In genomic region chr5:149448831-149449714, GRCh38 we compare ENCODE assay signal across 9 cellular contexts.
DNase-seq lines count a peak whose midpoint lies in the region; ATAC-seq and TF ChIP-seq lines count a peak whose summit lies in the region.
"Had no signal": no experiment of that assay in that cellular context is flagged by ENCODE, and none has a peak within 500 bp of the region (broad histone marks: within the 10 kb centered on the region; RNA-seq: fewer than 3 reads in every experiment).

No MANE protein-coding gene starts in this region.

- CTCF ChIA-PET in IMR-90 (lab: Yijun Ruan, JAX), result interaction anchor here (0.6 to 1.6 kb wide), 3 partner anchors 36 to 116 kb away, joined by 3 to 4 read pairs (median 3); no protein-coding TSS in a partner anchor

- BruUV-seq in IMR-90 (replicated peaks; lab: Mats Ljungman, UMichigan), result no TSS peak

- H4K5ac ChIP-seq in IMR-90 (ENCODE audit: low read depth, low read length), result peak overlapping the region; percentile 96

- H3K79me1 ChIP-seq in IMR-90 (ENCODE audit: low read depth in 1 of 2, low read length in 2 of 2), result peaks cover 2 to 51% of the 10 kb centered on the region in 2 experiments; a peak in 3 of 4 replicates
- no peaks in the 10 kb centered on the region for H3K79me1 ChIP-seq in mesenchymal stem cell (replicated peaks; ENCODE audit: low read length, poor library complexity, severe bottlenecking)

- DNase-seq in AG09319 (ENCODE audit: extremely low read depth, low read depth), result no peak
- no peak for DNase-seq in IMR-90
- DNase-seq in ascending aorta (ENCODE audit: low spot score in 2 of 2), result no peak
- DNase-seq in mesenchymal stem cell, result peak; percentile 46
- no peak for DNase-seq in NCI-H2171 treated with DMSO at 0.1 percent for 48 hours (lab: John Stamatoyannopoulos, UW)
- DNase-seq: stimulated activated naive B cell treated with anti-CD40 and anti-IgM and Interleukin-4, amounts not matched to agents 10 μg/mL and 1 μg/mL and 100 μg/mL, for 72 hours had no signal

- H3K27ac ChIP-seq in IMR-90 (ENCODE audit: insufficient read depth, low read length), result peak overlapping the region; percentile 90
- peak overlapping the region; percentile 88 to 91 for H3K27ac ChIP-seq in ascending aorta
- H3K27ac ChIP-seq in mesenchymal stem cell (ENCODE audit: low read length, poor library complexity, severe bottlenecking), result no peak overlapping the region

- H2BK120ac ChIP-seq in IMR-90 (ENCODE audit: low read depth, low read length) (peak overlapping the region; percentile 98), mesenchymal stem cell (ENCODE audit: low read depth, low read length) (peak overlapping the region; percentile 50)

- H3K18ac ChIP-seq in IMR-90 (ENCODE audit: low read depth, low read length) (peak overlapping the region; percentile 96), mesenchymal stem cell (ENCODE audit: low read depth in 1 of 2, low read length in 2 of 2) (peak overlapping the region; percentile 37 to 91)

- peak overlapping the region; percentile 94 for H2BK20ac ChIP-seq in IMR-90 (ENCODE audit: low read depth, low read length)

- peak overlapping the region; percentile 93 for H2AK9ac ChIP-seq in IMR-90 (replicated peaks; ENCODE audit: low read depth, low read length, poor library complexity)

- H3K36me3 ChIP-seq in IMR-90 (ENCODE audit: control insufficient read depth, insufficient read depth, low read length) (no peaks in the 10 kb centered on the region), ascending aorta (no peaks in the 10 kb centered on the region), mesenchymal stem cell (ENCODE audit: control insufficient read depth in 1 of 2, insufficient read depth in 2 of 2, low read depth in 1 of 2, low read length in 2 of 2) (no peaks in the 10 kb centered on the region)

- H4K8ac ChIP-seq in IMR-90 (ENCODE audit: low read depth in 2 of 2, low read length in 2 of 2) (peak overlapping the region; percentile 68 to 92; a peak in 3 of 4 replicates), mesenchymal stem cell (ENCODE audit: low read length) (peak overlapping the region; percentile 20)

- H3K4me2 ChIP-seq in IMR-90 (ENCODE audit: low read depth, low read length) (no peak overlapping the region), mesenchymal stem cell (ENCODE audit: low read length, poor library complexity, severe bottlenecking) (no peak overlapping the region)

- H3K4ac ChIP-seq in IMR-90 (ENCODE audit: low read depth, low read length) (peak overlapping the region; percentile 96), mesenchymal stem cell (ENCODE audit: low read depth in 1 of 2, low read length in 2 of 2) (peak overlapping the region in 1 of 2 experiments; percentile 44)

- no peak for TF ChIP-seq POLR2A in IMR-90 (IDR thresholded peaks at IDR 0.05; ENCODE audit: low read depth, low read length)

- H3K4me1 ChIP-seq in IMR-90 (ENCODE audit: control insufficient read depth, insufficient read depth, low read length), result peaks cover 41% of the 10 kb centered on the region
- H3K4me1 ChIP-seq in ascending aorta, result peaks cover 31 to 55% of the 10 kb centered on the region in 2 donors
- H3K4me1 ChIP-seq in mesenchymal stem cell (ENCODE audit: control insufficient read depth, insufficient read depth, low read depth, low read length), result peaks cover 35% of the 10 kb centered on the region

- POLR2A ChIA-PET in IMR-90 (lab: Charles Lee; ENCODE audit: unreplicated experiment), result no interaction called here

- peak; percentile 50 for TF ChIP-seq RAD21 in IMR-90 (IDR thresholded peaks at IDR 0.05; ENCODE audit: low read length)

- H3K9me3 ChIP-seq in IMR-90 (ENCODE audit: control insufficient read depth, insufficient read depth, low read length), result no peaks in the 10 kb centered on the region
- no peaks in the 10 kb centered on the region for H3K9me3 ChIP-seq in ascending aorta
- H3K9me3 ChIP-seq in mesenchymal stem cell (ENCODE audit: control insufficient read depth, low read length), result no peaks in the 10 kb centered on the region

- ATAC-seq in IMR-90 (ENCODE audit: low read depth), result no peak
- ATAC-seq in HG02571 (IDR thresholded peaks at IDR 0.05; ENCODE audit: unreplicated experiment), result no peak
- ATAC-seq in HG03108 (IDR thresholded peaks at IDR 0.05; ENCODE audit: unreplicated experiment), result no peak
- no peak for ATAC-seq in HG03439 (IDR thresholded peaks at IDR 0.05; ENCODE audit: unreplicated experiment)
- ATAC-seq: stimulated activated naive B cell treated with anti-CD40 and anti-IgM and Interleukin-4, amounts not matched to agents 10 μg/mL and 1 μg/mL and 100 μg/mL, for 72 hours had no signal

- H3K9me1 ChIP-seq in IMR-90 (ENCODE audit: insufficient read depth, low read length), result peaks cover 33% of the 10 kb centered on the region

- in situ Hi-C loops in IMR-90 (cut with MboI; ENCODE audit: low sequenced_read_pairs), result loop anchor here (5.0 kb wide), 1 partner anchor 38 kb away; no protein-coding TSS in a partner anchor

- 61% methylated on average over 3 of the region's 7 CpGs; no CpG with 5 or more reads in 1 of the 2 experiments for WGBS in IMR-90 (ENCODE audit: extremely low coverage in 2 of 2, insufficient read length in 1 of 2), 2 experiments
- WGBS in mesenchymal stem cell, result 84% methylated on average over 7 of the region's 7 CpGs

- H2BK15ac ChIP-seq in IMR-90 (ENCODE audit: low read depth, low read length) (peak overlapping the region; percentile 96; the same call in 2 of the 3 replicates), mesenchymal stem cell (ENCODE audit: low read depth, poor library complexity, severe bottlenecking) (peak overlapping the region; percentile 6)

- peak overlapping the region; percentile 51; the same call in 1 of the 2 replicates for H3K56ac ChIP-seq in IMR-90 (ENCODE audit: extremely low read depth, insufficient read depth, low read length)

- H3K4me3 ChIP-seq in IMR-90 (ENCODE audit: insufficient read depth, low read depth, low read length), result no peak overlapping the region
- H3K4me3 ChIP-seq in ascending aorta, result no peak overlapping the region
- no peak overlapping the region for H3K4me3 ChIP-seq in mesenchymal stem cell (ENCODE audit: insufficient read depth in 1 of 2, low read depth in 1 of 2, low read length in 2 of 2)

- H3K23ac ChIP-seq in IMR-90 (ENCODE audit: low read depth, low read length), result peak overlapping the region; percentile 64; the same call in 1 of the 2 replicates
- no peak overlapping the region for H3K23ac ChIP-seq in mesenchymal stem cell (ENCODE audit: low read length in 2 of 2)

- H3K14ac ChIP-seq in IMR-90 (replicated peaks; ENCODE audit: low read depth, low read length), result peak overlapping the region; percentile 81
- H3K14ac ChIP-seq in mesenchymal stem cell (ENCODE audit: low read length in 2 of 2), result no peak overlapping the region

- TF ChIP-seq CTCF in AG09319 (IDR thresholded peaks at IDR 0.05; ENCODE audit: low read depth, low read length) (peak; percentile 31), IMR-90 (conservative IDR thresholded peaks at IDR 0.05; ENCODE audit: low read depth, low read length) (peak; percentile 55), ascending aorta (IDR thresholded peaks at IDR 0.05) (peak in 1 of 3 experiments; percentile 36)

- H2AK5ac ChIP-seq in IMR-90 (ENCODE audit: low read depth, low read length) (peak overlapping the region; percentile 95), mesenchymal stem cell (ENCODE audit: low read length, severe bottlenecking) (peak overlapping the region; percentile 28)

- intact Hi-C loops in IMR-90 (cut with micrococcal nuclease), result loop anchor here (2.0 kb wide), 1 partner anchor 48 kb away; no protein-coding TSS in a partner anchor
- intact Hi-C loops in ascending aorta (cut with DNase I), result no loop called here

- H2BK5ac ChIP-seq in IMR-90 (ENCODE audit: low read depth, low read length, poor library complexity, severe bottlenecking) (peak overlapping the region; percentile 94), mesenchymal stem cell (ENCODE audit: low read depth, low read length, poor library complexity, severe bottlenecking) (no peak overlapping the region)

- H3K9ac ChIP-seq in IMR-90 (ENCODE audit: low read depth, low read length) (peak overlapping the region; percentile 33), mesenchymal stem cell (ENCODE audit: low read length) (peak overlapping the region; percentile 49)

- dilution Hi-C loops in IMR-90 (cut with HindIII; ENCODE audit: low sequenced_read_pairs, unreplicated experiment), result no loop called here

- no peaks in the 10 kb centered on the region for H4K20me1 ChIP-seq in IMR-90 (ENCODE audit: insufficient read depth, low read length)

- H2BK12ac ChIP-seq in mesenchymal stem cell (ENCODE audit: low read length in 2 of 2), result peak overlapping the region; percentile 70 to 98

- H3K27me3 ChIP-seq in IMR-90 (ENCODE audit: control insufficient read depth, insufficient read depth, low read length) (no peaks in the 10 kb centered on the region), ascending aorta (no peaks in the 10 kb centered on the region), mesenchymal stem cell (ENCODE audit: control insufficient read depth in 1 of 2, insufficient read depth in 1 of 2, low read length in 2 of 2) (no peaks in the 10 kb centered on the region)

- H2AFZ ChIP-seq in IMR-90 (replicated peaks; ENCODE audit: low read length, poor library complexity), result peak overlapping the region; percentile 59
- no peak overlapping the region for H2AFZ ChIP-seq in mesenchymal stem cell (ENCODE audit: low read depth, low read length)

- H4K91ac ChIP-seq in IMR-90 (ENCODE audit: insufficient read depth, low read depth, low read length), result peak overlapping the region; percentile 96
- peak overlapping the region; percentile 77 for H4K91ac ChIP-seq in mesenchymal stem cell (ENCODE audit: low read length)

TF ChIP-seq in IMR-90, 13 proteins besides CTCF, POLR2A, EP300 and RAD21:
- TF ChIP-seq SMC3 (IDR thresholded peaks at IDR 0.05; ENCODE audit: low read depth, low read length) (peak; percentile 31), CEBPB (IDR thresholded peaks at IDR 0.05; ENCODE audit: low read depth, low read length) (peak; percentile 74), CHD1 (IDR thresholded peaks at IDR 0.05; ENCODE audit: low read depth, low read length) (no peak), FOS (IDR thresholded peaks at IDR 0.05; ENCODE audit: low read depth, low read length) (no peak), USF2 (IDR thresholded peaks at IDR 0.05; ENCODE audit: low read depth, low read length) (no peak), RFX5 (IDR thresholded peaks at IDR 0.05; ENCODE audit: low read depth, low read length) (no peak)
